ENCODE assay signal across 8 cellular contexts in genomic region chr10:27503498-27504006, GRCh38. TPM values are rescaled to one million over a fixed set of nuclear protein-coding genes. Genes with fewer than 3 reads are reported as not detected.
DNase-seq lines count a peak whose midpoint lies in the region; ATAC-seq and TF ChIP-seq lines count a peak whose summit lies in the region.

No MANE protein-coding gene starts in this region.

- peaks cover 40% of the 10 kb centered on the region for H3K79me2 ChIP-seq in GM23338 (replicated peaks; ENCODE audit: insufficient read depth)

- peaks cover 10% of the 10 kb centered on the region for H3K27me3 Mint-ChIP-seq in GM23338 (ENCODE audit: insufficient read depth, low read depth, poor library complexity)

- no peak for TF ChIP-seq POLR2A in gastroesophageal sphincter (IDR thresholded peaks at IDR 0.05)

- H2AFZ ChIP-seq in GM23338: peak overlapping the region; percentile 66

- H3K9me3 Mint-ChIP-seq in GM23338: no peaks in the 10 kb centered on the region; the same call in 2 of the 3 replicates

- no peaks in the 10 kb centered on the region for H3F3A ChIP-seq in GM23338 (replicated peaks; ENCODE audit: low read depth)

- H3K36me3 ChIP-seq in GM23338 (ENCODE audit: insufficient read depth) (no peaks in the 10 kb centered on the region), gastroesophageal sphincter (no peaks in the 10 kb centered on the region)

- H3K9me2 ChIP-seq in GM23338 (ENCODE audit: insufficient read depth): no peaks in the 10 kb centered on the region; the same call in 1 of the 2 replicates

- H3K36me3 Mint-ChIP-seq in GM23338 (ENCODE audit: low read depth): no peaks in the 10 kb centered on the region

- H3K4me1 Mint-ChIP-seq in GM23338: peaks cover 12% of the 10 kb centered on the region

- peak overlapping the region; percentile 88 for H3K4me2 ChIP-seq in GM23338

- TF ChIP-seq CTCF in GM23338 (conservative IDR thresholded peaks at IDR 0.05; ENCODE audit: low read depth in 2 of 2): no peak
- TF ChIP-seq CTCF in VCaP (conservative IDR thresholded peaks at IDR 0.05): no peak
- TF ChIP-seq CTCF in gastroesophageal sphincter (IDR thresholded peaks at IDR 0.05): no peak

- no peaks in the 10 kb centered on the region for H3K9me3 ChIP-seq in gastroesophageal sphincter

- H3K27ac ChIP-seq in GM23338 (ENCODE audit: low read depth) (no peak overlapping the region; the same call in 1 of the 2 replicates), VCaP (peak overlapping the region; percentile 87), gastroesophageal sphincter (peak overlapping the region; percentile 51 to 94 (median 94)), skin epidermis (peak overlapping the region in 20 of 21 experiments; percentile 62 to 98 (median 94))

- no peaks in the 10 kb centered on the region for H3K27me3 ChIP-seq in GM23338 (ENCODE audit: insufficient read depth)
- H3K27me3 ChIP-seq in gastroesophageal sphincter: no peaks in the 10 kb centered on the region

- H4K20me1 ChIP-seq in GM23338 (replicated peaks; ENCODE audit: insufficient read depth): no peaks in the 10 kb centered on the region

- ATAC-seq in GM23338 (no peak), gastroesophageal sphincter (no peak), sciatic nerve (no peak)

- peak overlapping the region; percentile 99 for H3K4me3 Mint-ChIP-seq in GM23338

- TF ChIP-seq EP300 in gastroesophageal sphincter (IDR thresholded peaks at IDR 0.05): no peak

- intact Hi-C loops in sciatic nerve (cut with DNase I): no loop called here

- peak overlapping the region; percentile 76 for H3K4me3 ChIP-seq in GM23338
- peak overlapping the region; percentile 26 to 90 for H3K4me3 ChIP-seq in gastroesophageal sphincter
- H3K4me3 ChIP-seq in skin epidermis: peak overlapping the region; percentile 62 to 96 (median 92)

- H3K27ac Mint-ChIP-seq in GM23338: peak overlapping the region; percentile 93

- no peak for DNase-seq in GM23338 (ENCODE audit: low spot score)
- DNase-seq in NCI-H524 (lab: John Stamatoyannopoulos, UW): no peak
- no peak for DNase-seq in NCI-H1092 (lab: John Stamatoyannopoulos, UW)
- no peak for DNase-seq in sciatic nerve (ENCODE audit: low spot score)
- no peak for DNase-seq in foreskin melanocyte

- 27 to 37% methylated on average over 3 to 4 of the region's 4 CpGs for WGBS in gastroesophageal sphincter (ENCODE audit: low coverage in 1 of 2), 2 donors

- peaks cover 3% of the 10 kb centered on the region for H3K4me1 ChIP-seq in GM23338 (ENCODE audit: insufficient read depth)
- peaks cover 7 to 40% (median 12%) of the 10 kb centered on the region in 3 donors for H3K4me1 ChIP-seq in gastroesophageal sphincter

TF ChIP-seq in GM23338, 12 proteins besides CTCF, POLR2A, EP300 and RAD21 (continues in another document):
- TF ChIP-seq STAT1 (IDR thresholded peaks at IDR 0.05; ENCODE audit: unreplicated experiment): no peak
- no peak for TF ChIP-seq POLR2AphosphoS5 (IDR thresholded peaks at IDR 0.05; ENCODE audit: low read depth)
- no peak for TF ChIP-seq NANOG (IDR thresholded peaks at IDR 0.05; ENCODE audit: borderline replicate concordance)
- no peak for TF ChIP-seq EZH2 (IDR thresholded peaks at IDR 0.05; ENCODE audit: low read depth, unreplicated experiment)
- no peak for TF ChIP-seq EZH2phosphoT487 (IDR thresholded peaks at IDR 0.05; ENCODE audit: unreplicated experiment)
- no peak for TF ChIP-seq ZNF462 (CRISPR knock-in tag; IDR thresholded peaks at IDR 0.05)
- no peak for TF ChIP-seq ZNF331 (CRISPR knock-in tag; IDR thresholded peaks at IDR 0.05; ENCODE audit: low read depth)
- no peak for TF ChIP-seq ETS1 (IDR thresholded peaks at IDR 0.05)
- no peak for TF ChIP-seq ZNF114 (CRISPR knock-in tag; IDR thresholded peaks at IDR 0.05)

RNA-seq across cellular contexts. Expression of gene RAB18, which starts 0.6 kb away (rescaled TPM):
- 27.8 and 35.5 TPM in 2 replicates for total RNA-seq in GM23338 (2014; rRNA removed; shearing (Covaris generic))
- 51.0 and 77.2 TPM in 2 replicates for polyA plus RNA-seq in GM23338 (2016; fragmentation: Nextera tagmentation; extraction: Ambion mirVana)
- total RNA-seq in gastroesophageal sphincter (100 to 1,000 TPM in 1 of 4 donors, 10 to 100 TPM in 3; 40.5 to 104 (median 77.5) TPM), sciatic nerve (96.9 TPM)
